In the genomic region with DNA sequence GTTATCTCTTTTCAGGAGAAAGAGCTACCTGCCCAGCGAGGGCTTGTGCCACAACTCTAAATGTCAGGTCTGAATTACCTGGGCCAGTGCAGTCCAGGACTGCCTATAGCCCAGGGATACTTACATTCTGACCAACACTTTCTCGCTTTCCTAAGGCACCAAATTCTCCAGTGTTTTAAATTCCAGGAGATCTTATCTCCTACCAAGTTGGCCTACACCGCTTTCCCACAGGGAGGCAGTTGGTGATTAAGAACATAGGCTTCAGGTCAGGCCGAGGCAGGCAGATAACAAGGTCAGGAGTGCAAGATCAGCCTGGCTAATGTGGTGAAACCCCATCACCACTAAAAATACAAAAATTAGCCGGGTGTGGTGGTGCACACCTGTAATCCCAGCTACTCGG, we compare ENCODE assay signal across 24 cellular contexts.
"Had no signal": no experiment of that assay in that cellular context is flagged by ENCODE, and none has a peak within 500 bp of the region (broad histone marks: within the 10 kb centered on the region; RNA-seq: fewer than 3 reads in every experiment).

No MANE protein-coding gene starts in this region.

- H3K27me3 ChIP-seq: body of pancreas, breast epithelium, Peyer's patch, SJSA1 had no signal

- H3K4me1 Mint-ChIP-seq: activated CD4-positive, alpha-beta T cell treated with anti-CD3 and anti-CD28 coated beads, Interleukin-2, amount 10 ng/mL, durations not matched to agents 24 days and 14 days; activated naive CD4-positive, alpha-beta T cell treated with anti-CD3 and anti-CD28 coated beads, Interleukin-2, amount 50 U/mL, for 24 hours had no signal

- H3K4me1 ChIP-seq: breast epithelium, Peyer's patch, SJSA1 had no signal

- H3K4me3 Mint-ChIP-seq: activated CD4-positive, alpha-beta T cell treated with anti-CD3 and anti-CD28 coated beads, Interleukin-2, amount 10 ng/mL, durations not matched to agents 24 days and 14 days; activated CD8-positive, alpha-beta T cell treated with anti-CD3 and anti-CD28 coated beads, Interleukin-2, amount 10 ng/mL, durations not matched to agents 7 days and 5 days; activated naive CD4-positive, alpha-beta T cell treated with anti-CD3 and anti-CD28 coated beads, Interleukin-2, amount 50 U/mL, for 24 hours; activated naive CD8-positive, alpha-beta T cell treated with anti-CD3 and anti-CD28 coated beads, Interleukin-2, amount 10 ng/mL, durations not matched to agents 7 days and 5 days; activated T-cell treated with anti-CD3 and anti-CD28 coated beads, Interleukin-2, amount 50 U/mL, for 24 hours; T-helper 1 cell treated with Interleukin-12 subunit alpha and Interleukin-12 subunit beta and Interleukin-4 antibody, amounts not matched to agents 30 μg/mL and 1 μg/mL, for 36 hours; T-helper 2 cell treated with Interferon-gamma antibody and Interleukin-4, amounts not matched to agents 5 μg/mL and 100 μg/mL, for 36 hours had no signal

- H3K36me3 ChIP-seq: breast epithelium, Peyer's patch, SJSA1 had no signal

- H3K36me3 Mint-ChIP-seq: activated naive CD8-positive, alpha-beta T cell treated with anti-CD3 and anti-CD28 coated beads, Interleukin-2, amount 10 ng/mL, durations not matched to agents 7 days and 5 days had no signal

- H3K27ac Mint-ChIP-seq: activated CD4-positive, alpha-beta T cell treated with anti-CD3 and anti-CD28 coated beads, Interleukin-2, amount 10 ng/mL, durations not matched to agents 24 days and 14 days; activated CD8-positive, alpha-beta T cell treated with anti-CD3 and anti-CD28 coated beads, Interleukin-2, amount 10 ng/mL, durations not matched to agents 7 days and 5 days; activated naive CD4-positive, alpha-beta T cell treated with anti-CD3 and anti-CD28 coated beads, Interleukin-2, amount 50 U/mL, for 24 hours; activated T-cell treated with anti-CD3 and anti-CD28 coated beads, Interleukin-2, amount 50 U/mL, for 24 hours; activated T-helper 2 cell treated with anti-CD3 and anti-CD28 coated beads, Interferon-gamma antibody, Interleukin-2, Interleukin-4, amounts not matched to agents 10 μg/mL and 5 μg/mL and 100 μg/mL, durations not matched to agents 14 hours and 24 hours and 36 hours; T-helper 1 cell treated with Interleukin-12 subunit alpha and Interleukin-12 subunit beta and Interleukin-4 antibody, amounts not matched to agents 30 μg/mL and 1 μg/mL, for 36 hours; T-helper 2 cell treated with Interferon-gamma antibody and Interleukin-4, amounts not matched to agents 5 μg/mL and 100 μg/mL, for 36 hours had no signal

- H3K27ac ChIP-seq: body of pancreas, breast epithelium, Peyer's patch, SJSA1 had no signal

- H3K4me3 ChIP-seq: body of pancreas, breast epithelium, Peyer's patch, SJSA1 had no signal

- DNase-seq: activated CD4-positive, alpha-beta T cell treated with anti-CD3 and anti-CD28 coated beads, Interleukin-2, amount 10 ng/mL, durations not matched to agents 24 days and 14 days; activated CD4-positive, alpha-beta T cell treated with anti-CD3 and anti-CD28 coated beads, Interleukin-2, amount 50 U/mL, for 48 hours; activated CD8-positive, alpha-beta T cell treated with anti-CD3 and anti-CD28 coated beads, Interleukin-2, amount 10 ng/mL, durations not matched to agents 7 days and 5 days; activated gamma-delta T cell; activated naive CD4-positive, alpha-beta T cell treated with Interleukin-2 at 50 U/mL for 16 hours; activated naive CD8-positive, alpha-beta T cell treated with anti-CD3 and anti-CD28 coated beads, Interleukin-2, amount 10 ng/mL, durations not matched to agents 7 days and 5 days; activated T-cell treated with anti-CD3 and anti-CD28 coated beads, Interleukin-2, amount 50 U/mL, for 24 hours; body of pancreas; NCI-H1105; NCI-H1417 treated with DMSO at 0.1 percent for 48 hours; NCI-H187 treated with DMSO at 0.1 percent for 48 hours; NCI-H2081; NCI-H345; NCI-H524 treated with DMSO at 0.1 percent for 48 hours; Peyer's patch; RPMI8226; SHP77 treated with DMSO at 0.1 percent for 48 hours; SK-N-SH had no signal

- H3K9me3 Mint-ChIP-seq: activated naive CD4-positive, alpha-beta T cell treated with anti-CD3 and anti-CD28 coated beads, Interleukin-2, amount 50 U/mL, for 24 hours; activated T-cell treated with anti-CD3 and anti-CD28 coated beads, Interleukin-2, amount 50 U/mL, for 24 hours had no signal

- H3K27me3 Mint-ChIP-seq: activated naive CD4-positive, alpha-beta T cell treated with anti-CD3 and anti-CD28 coated beads, Interleukin-2, amount 50 U/mL, for 24 hours; activated T-cell treated with anti-CD3 and anti-CD28 coated beads, Interleukin-2, amount 50 U/mL, for 24 hours had no signal

- H3K9me3 ChIP-seq: body of pancreas, SJSA1, SK-N-SH had no signal
